1 cellular context compared by ENCODE assay signal in the genomic region with DNA sequence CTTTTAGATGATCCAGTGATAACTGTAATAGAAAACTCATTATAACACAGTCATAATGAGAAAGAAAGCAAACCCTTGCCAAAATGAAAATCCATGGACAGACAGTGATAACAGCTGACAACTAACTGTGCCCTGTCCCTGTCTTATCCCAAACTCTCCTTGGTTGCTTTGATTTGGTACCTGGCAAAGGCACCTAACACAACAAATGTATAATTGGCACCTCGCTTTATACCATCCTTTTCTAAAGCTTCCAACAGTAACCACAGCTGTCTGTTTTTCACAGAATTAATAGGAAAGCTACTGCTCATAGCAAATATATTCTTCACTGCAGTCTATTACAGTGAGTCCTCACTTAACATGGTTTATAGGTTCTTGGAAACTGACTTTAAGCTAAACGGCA.
A peak's percentile ranks its signal among the peaks of the same experiment; 100 is the strongest.
TF ChIP-seq lines count a peak whose summit lies in the region.

No MANE protein-coding gene starts in this region.

TF ChIP-seq in HEK293, 187 proteins besides CTCF, POLR2A, EP300 and RAD21 (continued from another document):
- TF ChIP-seq, protein P1, sequence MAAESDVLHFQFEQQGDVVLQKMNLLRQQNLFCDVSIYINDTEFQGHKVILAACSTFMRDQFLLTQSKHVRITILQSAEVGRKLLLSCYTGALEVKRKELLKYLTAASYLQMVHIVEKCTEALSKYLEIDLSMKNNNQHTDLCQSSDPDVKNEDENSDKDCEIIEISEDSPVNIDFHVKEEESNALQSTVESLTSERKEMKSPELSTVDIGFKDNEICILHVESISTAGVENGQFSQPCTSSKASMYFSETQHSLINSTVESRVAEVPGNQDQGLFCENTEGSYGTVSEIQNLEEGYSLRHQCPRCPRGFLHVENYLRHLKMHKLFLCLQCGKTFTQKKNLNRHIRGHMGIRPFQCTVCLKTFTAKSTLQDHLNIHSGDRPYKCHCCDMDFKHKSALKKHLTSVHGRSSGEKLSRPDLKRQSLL (tag by site-specific recombination; IDR thresholded peaks at IDR 0.05) = no peak
- peak; percentile 51; the same call in 1 of the 2 replicates for TF ChIP-seq ZNF184 (tag by site-specific recombination; IDR thresholded peaks at IDR 0.05)
- TF ChIP-seq ZBTB20 (tag by site-specific recombination; IDR thresholded peaks at IDR 0.05) = no peak
- TF ChIP-seq, protein P2, sequence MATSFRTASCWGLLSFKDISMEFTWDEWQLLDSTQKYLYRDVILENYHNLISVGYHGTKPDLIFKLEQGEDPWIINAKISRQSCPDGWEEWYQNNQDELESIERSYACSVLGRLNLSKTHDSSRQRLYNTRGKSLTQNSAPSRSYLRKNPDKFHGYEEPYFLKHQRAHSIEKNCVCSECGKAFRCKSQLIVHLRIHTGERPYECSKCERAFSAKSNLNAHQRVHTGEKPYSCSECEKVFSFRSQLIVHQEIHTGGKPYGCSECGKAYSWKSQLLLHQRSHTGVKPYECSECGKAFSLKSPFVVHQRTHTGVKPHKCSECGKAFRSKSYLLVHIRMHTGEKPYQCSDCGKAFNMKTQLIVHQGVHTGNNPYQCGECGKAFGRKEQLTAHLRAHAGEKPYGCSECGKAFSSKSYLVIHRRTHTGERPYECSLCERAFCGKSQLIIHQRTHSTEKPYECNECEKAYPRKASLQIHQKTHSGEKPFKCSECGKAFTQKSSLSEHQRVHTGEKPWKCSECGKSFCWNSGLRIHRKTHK (tag by site-specific recombination; IDR thresholded peaks at IDR 0.05) = no peak
- TF ChIP-seq ZNF350 (tag by site-specific recombination; IDR thresholded peaks at IDR 0.05) = no peak
- no peak for TF ChIP-seq ZNF221 (tag by site-specific recombination; IDR thresholded peaks at IDR 0.05; ENCODE audit: borderline replicate concordance)
- no peak for TF ChIP-seq EGR2 (tag by site-specific recombination; IDR thresholded peaks at IDR 0.05; ENCODE audit: low read depth)
TF ChIP-seq in HEK293: peak in this region for 5.
